In genomic region chr1:90475623-90476022, GRCh38 we compare ENCODE assay signal across 14 cellular contexts.
DNase-seq lines count a peak whose midpoint lies in the region; ATAC-seq, FAIRE-seq and TF ChIP-seq lines count a peak whose summit lies in the region.
"Had no signal": no experiment of that assay in that cellular context is flagged by ENCODE, and none has a peak within 500 bp of the region (broad histone marks: within the 10 kb centered on the region; RNA-seq: fewer than 3 reads in every experiment).

No MANE protein-coding gene starts in this region.

- RAD21 ChIA-PET in GM12878 (lab: Charles Lee; ENCODE audit: unreplicated experiment), result interaction anchor here (0.7 to 6.7 kb wide), 44 partner anchors 10 to 542 kb away, joined by 3 to 96 read pairs (median 4); no protein-coding TSS in a partner anchor

- H3K36me3 Mint-ChIP-seq in nephron (ENCODE audit: low read depth), result no peaks in the 10 kb centered on the region
- H3K36me3 Mint-ChIP-seq: activated CD4-positive, alpha-beta memory T cell treated with anti-CD3 and anti-CD28 coated beads for 36 hours; activated naive CD8-positive, alpha-beta T cell treated with anti-CD3 and anti-CD28 coated beads, Interleukin-2, amount 10 ng/mL, durations not matched to agents 7 days and 5 days had no signal

- no peak for TF ChIP-seq POLR2A in GM12878 (IDR thresholded peaks at IDR 0.05; ENCODE audit: low read depth, low read length)
- no peak for TF ChIP-seq POLR2A in erythroblast (IDR thresholded peaks at IDR 0.05; ENCODE audit: low read length)

- no peaks in the 10 kb centered on the region for H4K20me1 ChIP-seq in GM12878 (ENCODE audit: control insufficient read depth, insufficient read depth)

- H3K4me2 ChIP-seq in GM12878 (ENCODE audit: control insufficient read depth, insufficient read depth), result no peak overlapping the region

- no peak overlapping the region for H2AFZ ChIP-seq in GM12878 (ENCODE audit: control insufficient read depth, low read depth, low read length)
- H2AFZ ChIP-seq: parathyroid adenoma had no signal

- SMC1A ChIA-PET in GM12878 (lab: Charles Lee; ENCODE audit: uncharacterized antibody, unreplicated experiment), result interaction anchor here (0.6 to 6.8 kb wide), 50 partner anchors 10 to 690 kb away, joined by 3 to 116 read pairs (median 4); no protein-coding TSS in a partner anchor

- H3K9ac ChIP-seq in GM12878 (ENCODE audit: control insufficient read depth, insufficient read depth, low read length), result no peak overlapping the region
- H3K9ac ChIP-seq: parathyroid adenoma had no signal

- H3K9me3 Mint-ChIP-seq in nephron, result no peaks in the 10 kb centered on the region
- H3K9me3 Mint-ChIP-seq: activated CD4-positive, alpha-beta memory T cell treated with anti-CD3 and anti-CD28 coated beads for 36 hours; activated naive CD8-positive, alpha-beta T cell treated with anti-CD3 and anti-CD28 coated beads, Interleukin-2, amount 10 ng/mL, durations not matched to agents 7 days and 5 days had no signal

- H3K9me3 ChIP-seq in GM12878 (replicated peaks; ENCODE audit: control insufficient read depth, insufficient read depth, low read length), result no peaks in the 10 kb centered on the region
- H3K9me3 ChIP-seq: upper lobe of left lung had no signal

- TF ChIP-seq EP300 in GM12878 (IDR thresholded peaks at IDR 0.05; ENCODE audit: borderline replicate concordance in 1 of 2, control insufficient read depth in 1 of 2, low read depth in 2 of 2, low read length in 2 of 2), result no peak

- BruUV-seq in GM12878 (replicated peaks; lab: Mats Ljungman, UMichigan), result no TSS peak

- H3K4me3 ChIP-seq in GM06990 (replicated peaks; ENCODE audit: low read depth, low read length), result no peak overlapping the region
- no peak overlapping the region for H3K4me3 ChIP-seq in GM12878
- H3K4me3 ChIP-seq: upper lobe of left lung had no signal

- no peak overlapping the region for H3K27ac Mint-ChIP-seq in nephron
- H3K27ac Mint-ChIP-seq: activated CD4-positive, alpha-beta memory T cell treated with anti-CD3 and anti-CD28 coated beads for 36 hours; activated naive CD8-positive, alpha-beta T cell treated with anti-CD3 and anti-CD28 coated beads, Interleukin-2, amount 10 ng/mL, durations not matched to agents 7 days and 5 days had no signal

- no peak overlapping the region for H3K27ac ChIP-seq in GM12878 (ENCODE audit: control insufficient read depth, insufficient read depth)
- H3K27ac ChIP-seq: parathyroid adenoma, upper lobe of left lung had no signal

- CTCF ChIA-PET in GM12878 (lab: Yijun Ruan, JAX), result interaction anchor here (0.6 to 6.8 kb wide), 45 partner anchors 10 to 690 kb away, joined by 3 to 77 read pairs (median 4); no protein-coding TSS in a partner anchor

- intact Hi-C loops in GM12878 (cut with micrococcal nuclease; ENCODE audit: unreplicated experiment), result loop anchor here (5.0 to 10.0 kb wide), 3 partner anchors 37 to 361 kb away; no protein-coding TSS in a partner anchor

- in situ Hi-C loops in GM12878 (cut with MboI), result no loop called here

- H3K4me1 ChIP-seq in GM12878 (ENCODE audit: control insufficient read depth, insufficient read depth, low read length), result no peaks in the 10 kb centered on the region
- H3K4me1 ChIP-seq: parathyroid adenoma, upper lobe of left lung had no signal

- no peak overlapping the region for H3K4me3 Mint-ChIP-seq in nephron
- H3K4me3 Mint-ChIP-seq: activated CD4-positive, alpha-beta memory T cell treated with anti-CD3 and anti-CD28 coated beads for 36 hours; activated naive CD8-positive, alpha-beta T cell treated with anti-CD3 and anti-CD28 coated beads, Interleukin-2, amount 10 ng/mL, durations not matched to agents 7 days and 5 days had no signal

- 0% methylated on average over 2 of the region's 2 CpGs for WGBS in GM12878 (ENCODE audit: insufficient coverage, insufficient replicate concordance, low lambda C conversion rate, missing lambda C conversion rate)

- no peaks in the 10 kb centered on the region for H3K79me2 ChIP-seq in GM12878 (ENCODE audit: control insufficient read depth, insufficient read depth, low read length)
- H3K79me2 ChIP-seq: parathyroid adenoma had no signal

- DNase-seq in GM06990 (ENCODE audit: extremely low read depth, insufficient read length), result no peak
- DNase-seq in NAMALWA (ENCODE audit: low spot score), result peak; percentile 50
- no peak for DNase-seq in GM12878 (ENCODE audit: low read depth, low spot score)
- no peak for DNase-seq in GM19240 (ENCODE audit: insufficient read length, low spot score)
- DNase-seq in GOT3 (lab: John Stamatoyannopoulos, UW), result no peak
- no peak for DNase-seq in erythroblast (lab: John Stamatoyannopoulos, UW)
- DNase-seq: activated CD4-positive, alpha-beta memory T cell treated with anti-CD3 and anti-CD28 coated beads for 36 hours; activated naive CD8-positive, alpha-beta T cell treated with anti-CD3 and anti-CD28 coated beads, Interleukin-2, amount 10 ng/mL, durations not matched to agents 7 days and 5 days; DMS79 treated with DMSO at 0.1 percent for 48 hours; NCI-H187 treated with DMSO at 0.1 percent for 48 hours; upper lobe of left lung had no signal

- POLR2A ChIA-PET in GM12878 (lab: Charles Lee), result interaction anchor here (0.8 to 4.0 kb wide), 9 partner anchors 12 to 59 kb away, joined by 3 to 36 read pairs (median 4); no protein-coding TSS in a partner anchor

- TF ChIP-seq CTCF in GM06990 (IDR thresholded peaks at IDR 0.05; ENCODE audit: insufficient read depth, low read length, poor library complexity, severe bottlenecking) (peak; percentile 23), GM12878 (IDR thresholded peaks at IDR 0.05 in 2 of 3, conservative IDR thresholded peaks at IDR 0.05 in 1 of 3; ENCODE audit: control insufficient read depth in 2 of 3, extremely low read depth in 1 of 3, insufficient read depth in 1 of 3, low read depth in 3 of 3, low read length in 3 of 3) (peak; percentile 17 to 55 (median 51); a peak in 3 of 6 replicates), nephron (IDR thresholded peaks at IDR 0.05; ENCODE audit: unreplicated experiment in 3 of 3) (peak; percentile 28 to 40 (median 35))

- H3K36me3 ChIP-seq in GM06990 (ENCODE audit: control insufficient read depth, insufficient read depth, low read length) (no peaks in the 10 kb centered on the region), GM12878 (ENCODE audit: control insufficient read depth in 2 of 2, insufficient read depth in 2 of 2, low read length in 1 of 2) (no peaks in the 10 kb centered on the region)
- H3K36me3 ChIP-seq: upper lobe of left lung had no signal

- TF ChIP-seq RAD21 in GM12878 (IDR thresholded peaks at IDR 0.05; ENCODE audit: insufficient read depth, low read depth, low read length), result 0 out of 2 replicates have a peak, but pooled peaks have one; percentile 22

- no peak for FAIRE-seq in GM12878 (lab: Jason Lieb, UNC)

- H3K27me3 Mint-ChIP-seq in nephron (ENCODE audit: low read depth), result no peaks in the 10 kb centered on the region
- H3K27me3 Mint-ChIP-seq: activated CD4-positive, alpha-beta memory T cell treated with anti-CD3 and anti-CD28 coated beads for 36 hours had no signal

- ATAC-seq in GM12878, result peak; percentile 75
- ATAC-seq in GM18873 (IDR thresholded peaks at IDR 0.05; ENCODE audit: low FRiP score, unreplicated experiment), result no peak

- H3K27me3 ChIP-seq in GM06990 (replicated peaks; ENCODE audit: control insufficient read depth, insufficient read depth, low read length) (no peaks in the 10 kb centered on the region), GM12878 (replicated peaks in 1 of 2; ENCODE audit: control insufficient read depth in 2 of 2, insufficient read depth in 2 of 2, low read length in 1 of 2) (no peaks in the 10 kb centered on the region)
- H3K27me3 ChIP-seq: upper lobe of left lung had no signal

- no peaks in the 10 kb centered on the region for H3K4me1 Mint-ChIP-seq in nephron
- H3K4me1 Mint-ChIP-seq: activated naive CD8-positive, alpha-beta T cell treated with anti-CD3 and anti-CD28 coated beads, Interleukin-2, amount 10 ng/mL, durations not matched to agents 7 days and 5 days had no signal

TF ChIP-seq in GM12878, 131 proteins besides CTCF, POLR2A, EP300 and RAD21:
- TF ChIP-seq, protein P1, sequence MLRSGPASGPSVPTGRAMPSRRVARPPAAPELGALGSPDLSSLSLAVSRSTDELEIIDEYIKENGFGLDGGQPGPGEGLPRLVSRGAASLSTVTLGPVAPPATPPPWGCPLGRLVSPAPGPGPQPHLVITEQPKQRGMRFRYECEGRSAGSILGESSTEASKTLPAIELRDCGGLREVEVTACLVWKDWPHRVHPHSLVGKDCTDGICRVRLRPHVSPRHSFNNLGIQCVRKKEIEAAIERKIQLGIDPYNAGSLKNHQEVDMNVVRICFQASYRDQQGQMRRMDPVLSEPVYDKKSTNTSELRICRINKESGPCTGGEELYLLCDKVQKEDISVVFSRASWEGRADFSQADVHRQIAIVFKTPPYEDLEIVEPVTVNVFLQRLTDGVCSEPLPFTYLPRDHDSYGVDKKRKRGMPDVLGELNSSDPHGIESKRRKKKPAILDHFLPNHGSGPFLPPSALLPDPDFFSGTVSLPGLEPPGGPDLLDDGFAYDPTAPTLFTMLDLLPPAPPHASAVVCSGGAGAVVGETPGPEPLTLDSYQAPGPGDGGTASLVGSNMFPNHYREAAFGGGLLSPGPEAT (IDR thresholded peaks at IDR 0.05; ENCODE audit: low read depth), result 0 out of 2 replicates have a peak, but pooled peaks have one; percentile 18
- TF ChIP-seq SIN3A (IDR thresholded peaks at IDR 0.05; ENCODE audit: low read depth, low read length), result no peak
- TF ChIP-seq SMC3 (IDR thresholded peaks at IDR 0.05; ENCODE audit: borderline replicate concordance, low read length), result peak; percentile 12; the same call in 1 of the 2 replicates
